ENCODE assay signal across 6 cellular contexts in genomic region chr2:16151651-16152050, GRCh38.
"Had no signal": no experiment of that assay in that cellular context is flagged by ENCODE, and none has a peak within 500 bp of the region (broad histone marks: within the 10 kb centered on the region; RNA-seq: fewer than 3 reads in every experiment).

No MANE protein-coding gene starts in this region.

- H3K4me1 Mint-ChIP-seq: GM23338, H9 had no signal

- H3K27ac Mint-ChIP-seq: GM23338, H9 had no signal

- ATAC-seq: GM23338, K562 had no signal

- H3K4me3 ChIP-seq: GM23338, K562 had no signal

- H3K9me3 Mint-ChIP-seq: GM23338 had no signal

- DNase-seq: H9, HCEC 1CT, IMR-90, KG1 had no signal

- H3K4me3 Mint-ChIP-seq: GM23338, H9 had no signal
